ENCODE assay signal across 8 cellular contexts in genomic region chr17:17849147-17849820, GRCh38. TPM values are rescaled to one million over a fixed set of nuclear protein-coding genes. Genes with fewer than 3 reads are reported as not detected.
DNase-seq lines count a peak whose midpoint lies in the region; ATAC-seq and TF ChIP-seq lines count a peak whose summit lies in the region.

No MANE protein-coding gene starts in this region.

- DNase-seq in GM10248 (ENCODE audit: extremely low spot score), result peak; percentile 65
- peak; percentile 58 for DNase-seq in Karpas-422
- peak; percentile 96 for DNase-seq in activated CD4-positive, alpha-beta T cell treated with anti-CD3 and anti-CD28 coated beads, Interleukin-2, amount 10 ng/mL, durations not matched to agents 24 days and 14 days
- no peak for DNase-seq in coronary artery (ENCODE audit: low spot score)
- peak; percentile 74 for DNase-seq in stromal cell of bone marrow (ENCODE audit: low read depth)
- DNase-seq in NCI-H446 treated with DMSO at 0.1 percent for 48 hours (lab: John Stamatoyannopoulos, UW), result no peak

- H3K9me3 Mint-ChIP-seq in activated CD4-positive, alpha-beta T cell treated with anti-CD3 and anti-CD28 coated beads, Interleukin-2, amount 10 ng/mL, durations not matched to agents 24 days and 14 days, result no peaks in the 10 kb centered on the region

- H3K27me3 ChIP-seq in Karpas-422 (ENCODE audit: low read length) (no peaks in the 10 kb centered on the region), neutrophil (no peaks in the 10 kb centered on the region)

- H3K4me1 Mint-ChIP-seq in activated CD4-positive, alpha-beta T cell treated with anti-CD3 and anti-CD28 coated beads, Interleukin-2, amount 10 ng/mL, durations not matched to agents 24 days and 14 days, result peaks cover 62% of the 10 kb centered on the region

- H3K4me3 Mint-ChIP-seq in activated CD4-positive, alpha-beta T cell treated with anti-CD3 and anti-CD28 coated beads, Interleukin-2, amount 10 ng/mL, durations not matched to agents 24 days and 14 days, result peak overlapping the region; percentile 64

- intact Hi-C loops in activated CD4-positive, alpha-beta T cell treated with anti-CD3 and anti-CD28 coated beads, Interleukin-2, amount 10 ng/mL, durations not matched to agents 24 days and 14 days (cut with micrococcal nuclease), result loop anchor here (1.0 to 5.0 kb wide), 3 partner anchors 9 to 188 kb away; partner anchors contain the start of genes ATPAF2, GID4 and SREBF1

- POLR2A ChIA-PET in GM10248 (lab: Yijun Ruan, JAX), result interaction anchor here (0.9 to 1.6 kb wide), 2 partner anchors 9 to 13 kb away, joined by 5 to 8 read pairs; no protein-coding TSS in a partner anchor

- H3K27me3 Mint-ChIP-seq in activated CD4-positive, alpha-beta T cell treated with anti-CD3 and anti-CD28 coated beads, Interleukin-2, amount 10 ng/mL, durations not matched to agents 24 days and 14 days, result no peaks in the 10 kb centered on the region

- ATAC-seq in HG02973 (IDR thresholded peaks at IDR 0.05; ENCODE audit: unreplicated experiment), result no peak

- no peak overlapping the region for H3K27ac ChIP-seq in Karpas-422 (ENCODE audit: low read length)
- peak overlapping the region; percentile 22 to 83 for H3K27ac ChIP-seq in coronary artery
- H3K27ac ChIP-seq in neutrophil, result peak overlapping the region; percentile 78

- peaks cover 19% of the 10 kb centered on the region for H3K4me1 ChIP-seq in Karpas-422 (ENCODE audit: low read length)
- peaks cover 17 to 21% of the 10 kb centered on the region in 2 experiments for H3K4me1 ChIP-seq in neutrophil (ENCODE audit: control insufficient read depth in 1 of 2, insufficient read depth in 1 of 2, low read depth in 1 of 2, low read length in 1 of 2)

- no peaks in the 10 kb centered on the region for H3K9me3 ChIP-seq in Karpas-422 (ENCODE audit: low read length)
- no peaks in the 10 kb centered on the region for H3K9me3 ChIP-seq in neutrophil

- no peaks in the 10 kb centered on the region for H4K20me1 ChIP-seq in Karpas-422 (ENCODE audit: insufficient read depth, low read depth, low read length)

- H3K9me2 ChIP-seq in Karpas-422 (replicated peaks; ENCODE audit: insufficient read depth, low read length), result no peaks in the 10 kb centered on the region

- no peaks in the 10 kb centered on the region for H3K36me3 ChIP-seq in Karpas-422 (ENCODE audit: insufficient read depth, low read length)
- peaks cover 9% of the 10 kb centered on the region for H3K36me3 ChIP-seq in neutrophil

- TF ChIP-seq CTCF in GM10248 (IDR thresholded peaks at IDR 0.05; ENCODE audit: control extremely low read depth, extremely low read depth, low read depth, missing control alignments), result no peak
- TF ChIP-seq CTCF in coronary artery (IDR thresholded peaks at IDR 0.05), result no peak
- no peak for TF ChIP-seq CTCF in neutrophil (IDR thresholded peaks at IDR 0.05)

- H2AFZ ChIP-seq in Karpas-422 (ENCODE audit: low read length), result peak overlapping the region; percentile 86; the same call in 1 of the 2 replicates

- H3K79me2 ChIP-seq in Karpas-422 (ENCODE audit: low read length), result no peaks in the 10 kb centered on the region

- peak overlapping the region; percentile 48 for H3K9ac ChIP-seq in Karpas-422 (ENCODE audit: low read length)

- H3K27ac Mint-ChIP-seq in activated CD4-positive, alpha-beta T cell treated with anti-CD3 and anti-CD28 coated beads, Interleukin-2, amount 10 ng/mL, durations not matched to agents 24 days and 14 days, result peak overlapping the region; percentile 97

- peaks cover 11% of the 10 kb centered on the region for H3K36me3 Mint-ChIP-seq in activated CD4-positive, alpha-beta T cell treated with anti-CD3 and anti-CD28 coated beads, Interleukin-2, amount 10 ng/mL, durations not matched to agents 24 days and 14 days (ENCODE audit: low read depth)

- H3K4me3 ChIP-seq in Karpas-422 (ENCODE audit: low read length) (no peak overlapping the region), coronary artery (no peak overlapping the region), neutrophil (ENCODE audit: low read depth in 1 of 2, low read length in 1 of 2) (no peak overlapping the region)

- CTCF ChIA-PET in GM10248 (lab: Yijun Ruan, JAX), result interaction anchor here (0.8 to 6.0 kb wide), 9 partner anchors 11 to 170 kb away, joined by 3 to 37 read pairs (median 3); partner anchors contain the start of gene SREBF1

- H3K4me2 ChIP-seq in Karpas-422 (ENCODE audit: low read depth, low read length, poor library complexity, severe bottlenecking), result peak overlapping the region; percentile 31

RNA-seq across cellular contexts. Expression of gene SREBF1, which starts 12.5 kb away (rescaled TPM):
- 52.0 and 103 TPM in 2 replicates for total RNA-seq in Karpas-422 (2014; rRNA removed; shearing (Covaris generic); ENCODE audit: low replicate concordance)
- 154 and 171 TPM in 2 replicates for total RNA-seq in activated CD4-positive, alpha-beta T cell treated with anti-CD3 and anti-CD28 coated beads, Interleukin-2, amount 10 ng/mL, durations not matched to agents 24 days and 14 days

Comparison
In these comparisons a context has a peak if more than half of its experiments do, and no peak if none do; other contexts are left out.
1. DNase-seq: peak in GM10248 (single experiment), Karpas-422 (single experiment), activated CD4-positive, alpha-beta T cell treated with anti-CD3 and anti-CD28 coated beads, Interleukin-2, amount 10 ng/mL, durations not matched to agents 24 days and 14 days (single experiment) and stromal cell of bone marrow (single experiment); none in coronary artery (single experiment) and NCI-H446 treated with DMSO at 0.1 percent for 48 hours (single experiment).